ENCODE assay signal across 1 cellular context in the genomic region with DNA sequence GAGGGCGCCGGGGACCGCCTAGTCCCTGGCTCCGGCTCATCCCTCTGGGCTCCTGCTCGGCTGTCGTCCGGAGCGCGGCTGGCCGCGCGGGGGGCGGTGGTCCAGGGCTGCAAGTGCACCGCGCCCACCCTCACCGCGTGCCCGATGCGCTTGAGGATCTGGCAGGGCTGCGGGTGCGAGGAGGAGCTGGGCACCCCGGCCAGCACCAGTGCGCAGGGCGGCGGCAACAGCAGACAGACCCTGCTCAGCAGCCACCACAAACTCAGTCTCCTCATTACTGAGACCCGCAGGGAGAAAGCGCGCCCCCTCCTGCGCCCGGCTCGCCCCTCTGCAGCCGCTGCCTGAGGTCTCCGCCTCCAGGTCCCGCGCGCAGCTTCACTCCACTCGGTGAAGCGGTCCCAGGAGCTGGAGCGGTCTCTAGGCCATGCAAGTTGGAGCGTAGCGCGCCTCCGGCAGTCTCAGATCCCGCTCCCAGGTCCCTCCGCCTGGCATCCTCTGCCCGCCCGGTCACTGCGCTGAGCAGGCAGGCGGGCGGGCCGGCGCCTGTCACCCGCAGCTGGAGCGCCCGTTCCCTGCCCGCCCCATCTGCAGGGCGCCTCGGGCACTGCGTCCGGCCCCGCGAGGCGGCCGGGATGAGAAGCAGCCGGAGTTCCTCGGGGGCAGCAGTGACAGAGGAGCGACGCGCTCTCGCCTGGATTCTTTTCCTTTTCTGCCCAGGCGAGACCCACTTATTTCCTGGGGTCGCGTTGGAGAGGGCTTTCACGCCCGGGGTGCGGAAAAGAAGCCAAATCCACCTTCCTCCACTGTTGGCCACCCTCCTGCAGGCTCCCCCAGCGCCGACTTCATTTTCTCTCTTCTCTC.
TF ChIP-seq lines count a peak whose summit lies in the region.

No MANE protein-coding gene starts in this region.

TF ChIP-seq in GM23338, 12 proteins besides CTCF, POLR2A, EP300 and RAD21 (continued from another document):
- TF ChIP-seq, protein P1, sequence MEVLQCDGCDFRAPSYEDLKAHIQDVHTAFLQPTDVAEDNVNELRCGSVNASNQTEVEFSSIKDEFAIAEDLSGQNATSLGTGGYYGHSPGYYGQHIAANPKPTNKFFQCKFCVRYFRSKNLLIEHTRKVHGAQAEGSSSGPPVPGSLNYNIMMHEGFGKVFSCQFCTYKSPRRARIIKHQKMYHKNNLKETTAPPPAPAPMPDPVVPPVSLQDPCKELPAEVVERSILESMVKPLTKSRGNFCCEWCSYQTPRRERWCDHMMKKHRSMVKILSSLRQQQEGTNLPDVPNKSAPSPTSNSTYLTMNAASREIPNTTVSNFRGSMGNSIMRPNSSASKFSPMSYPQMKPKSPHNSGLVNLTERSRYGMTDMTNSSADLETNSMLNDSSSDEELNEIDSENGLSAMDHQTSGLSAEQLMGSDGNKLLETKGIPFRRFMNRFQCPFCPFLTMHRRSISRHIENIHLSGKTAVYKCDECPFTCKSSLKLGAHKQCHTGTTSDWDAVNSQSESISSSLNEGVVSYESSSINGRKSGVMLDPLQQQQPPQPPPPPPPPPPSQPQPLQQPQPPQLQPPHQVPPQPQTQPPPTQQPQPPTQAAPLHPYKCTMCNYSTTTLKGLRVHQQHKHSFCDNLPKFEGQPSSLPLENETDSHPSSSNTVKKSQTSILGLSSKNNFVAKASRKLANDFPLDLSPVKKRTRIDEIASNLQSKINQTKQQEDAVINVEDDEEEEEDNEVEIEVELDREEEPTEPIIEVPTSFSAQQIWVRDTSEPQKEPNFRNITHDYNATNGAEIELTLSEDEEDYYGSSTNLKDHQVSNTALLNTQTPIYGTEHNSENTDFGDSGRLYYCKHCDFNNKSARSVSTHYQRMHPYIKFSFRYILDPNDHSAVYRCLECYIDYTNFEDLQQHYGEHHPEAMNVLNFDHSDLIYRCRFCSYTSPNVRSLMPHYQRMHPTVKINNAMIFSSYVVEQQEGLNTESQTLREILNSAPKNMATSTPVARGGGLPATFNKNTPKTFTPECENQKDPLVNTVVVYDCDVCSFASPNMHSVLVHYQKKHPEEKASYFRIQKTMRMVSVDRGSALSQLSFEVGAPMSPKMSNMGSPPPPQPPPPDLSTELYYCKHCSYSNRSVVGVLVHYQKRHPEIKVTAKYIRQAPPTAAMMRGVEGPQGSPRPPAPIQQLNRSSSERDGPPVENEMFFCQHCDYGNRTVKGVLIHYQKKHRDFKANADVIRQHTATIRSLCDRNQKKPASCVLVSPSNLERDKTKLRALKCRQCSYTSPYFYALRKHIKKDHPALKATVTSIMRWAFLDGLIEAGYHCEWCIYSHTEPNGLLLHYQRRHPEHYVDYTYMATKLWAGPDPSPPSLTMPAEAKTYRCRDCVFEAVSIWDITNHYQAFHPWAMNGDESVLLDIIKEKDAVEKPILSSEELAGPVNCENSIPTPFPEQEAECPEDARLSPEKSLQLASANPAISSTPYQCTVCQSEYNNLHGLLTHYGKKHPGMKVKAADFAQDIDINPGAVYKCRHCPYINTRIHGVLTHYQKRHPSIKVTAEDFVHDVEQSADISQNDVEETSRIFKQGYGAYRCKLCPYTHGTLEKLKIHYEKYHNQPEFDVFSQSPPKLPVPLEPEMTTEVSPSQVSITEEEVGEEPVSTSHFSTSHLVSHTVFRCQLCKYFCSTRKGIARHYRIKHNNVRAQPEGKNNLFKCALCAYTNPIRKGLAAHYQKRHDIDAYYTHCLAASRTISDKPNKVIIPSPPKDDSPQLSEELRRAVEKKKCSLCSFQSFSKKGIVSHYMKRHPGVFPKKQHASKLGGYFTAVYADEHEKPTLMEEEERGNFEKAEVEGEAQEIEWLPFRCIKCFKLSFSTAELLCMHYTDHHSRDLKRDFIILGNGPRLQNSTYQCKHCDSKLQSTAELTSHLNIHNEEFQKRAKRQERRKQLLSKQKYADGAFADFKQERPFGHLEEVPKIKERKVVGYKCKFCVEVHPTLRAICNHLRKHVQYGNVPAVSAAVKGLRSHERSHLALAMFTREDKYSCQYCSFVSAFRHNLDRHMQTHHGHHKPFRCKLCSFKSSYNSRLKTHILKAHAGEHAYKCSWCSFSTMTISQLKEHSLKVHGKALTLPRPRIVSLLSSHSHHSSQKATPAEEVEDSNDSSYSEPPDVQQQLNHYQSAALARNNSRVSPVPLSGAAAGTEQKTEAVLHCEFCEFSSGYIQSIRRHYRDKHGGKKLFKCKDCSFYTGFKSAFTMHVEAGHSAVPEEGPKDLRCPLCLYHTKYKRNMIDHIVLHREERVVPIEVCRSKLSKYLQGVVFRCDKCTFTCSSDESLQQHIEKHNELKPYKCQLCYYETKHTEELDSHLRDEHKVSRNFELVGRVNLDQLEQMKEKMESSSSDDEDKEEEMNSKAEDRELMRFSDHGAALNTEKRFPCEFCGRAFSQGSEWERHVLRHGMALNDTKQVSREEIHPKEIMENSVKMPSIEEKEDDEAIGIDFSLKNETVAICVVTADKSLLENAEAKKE (CRISPR knock-in tag; IDR thresholded peaks at IDR 0.05): no peak
- TF ChIP-seq CREB1 (CRISPR knock-in tag; IDR thresholded peaks at IDR 0.05; ENCODE audit: low read depth) (no peak), JUNB (IDR thresholded peaks at IDR 0.05; ENCODE audit: unreplicated experiment) (no peak)
